28 cellular contexts compared by ENCODE assay signal in genomic region chr18:22098563-22098989, GRCh38.
DNase-seq lines count a peak whose midpoint lies in the region; ATAC-seq and TF ChIP-seq lines count a peak whose summit lies in the region.
"Had no signal": no experiment of that assay in that cellular context is flagged by ENCODE, and none has a peak within 500 bp of the region (broad histone marks: within the 10 kb centered on the region; RNA-seq: fewer than 3 reads in every experiment).

No MANE protein-coding gene starts in this region.

- H3K36me3 Mint-ChIP-seq in WTC11 = no peaks in the 10 kb centered on the region
- H3K36me3 Mint-ChIP-seq: neural progenitor cell; stimulated activated effector memory CD8-positive, alpha-beta T cell treated with anti-CD3 and anti-CD28 coated beads, Interleukin-12 subunit alpha, Interleukin-12 subunit beta, amount 100 ng/mL, for 72 hours had no signal

- CTCF ChIA-PET in WTC11 (lab: Charles Lee) = interaction anchor here (1.2 kb wide), 1 partner anchor 10 kb away, joined by 4 read pairs; no protein-coding TSS in a partner anchor

- H3K4me3 Mint-ChIP-seq in WTC11 = no peak overlapping the region
- H3K4me3 Mint-ChIP-seq: activated CD8-positive, alpha-beta T cell treated with anti-CD3 and anti-CD28 coated beads, Interleukin-2, amount 10 ng/mL, durations not matched to agents 7 days and 5 days; neural progenitor cell; stimulated activated effector memory CD8-positive, alpha-beta T cell treated with anti-CD3 and anti-CD28 coated beads, Interleukin-12 subunit alpha, Interleukin-12 subunit beta, amount 100 ng/mL, for 72 hours had no signal

- peaks cover 20% of the 10 kb centered on the region for H3K4me1 Mint-ChIP-seq in WTC11
- H3K4me1 Mint-ChIP-seq: stimulated activated effector memory CD8-positive, alpha-beta T cell treated with anti-CD3 and anti-CD28 coated beads, Interleukin-12 subunit alpha, Interleukin-12 subunit beta, amount 100 ng/mL, for 72 hours had no signal

- H3K27me3 Mint-ChIP-seq in WTC11 (ENCODE audit: low read depth) = peaks cover 13% of the 10 kb centered on the region

- ATAC-seq in omental fat pad (ENCODE audit: low FRiP score) (peak; percentile 41), WTC11 (no peak)
- ATAC-seq: activated CD8-positive, alpha-beta T cell treated with anti-CD3 and anti-CD28 coated beads, Interleukin-2, amount 10 ng/mL, durations not matched to agents 7 days and 5 days; gastrocnemius medialis; GM12878; Right ventricle myocardium inferior; stimulated activated effector memory CD8-positive, alpha-beta T cell treated with anti-CD3 and anti-CD28 coated beads, Interleukin-12 subunit alpha, Interleukin-12 subunit beta, amount 100 ng/mL, for 72 hours had no signal

- POLR2A ChIA-PET in WTC11 (lab: Charles Lee) = no interaction called here

- DNase-seq in GF-D8 (lab: John Stamatoyannopoulos, UW) (peak; percentile 9), HT-29 (ENCODE audit: low spot score) (peak; percentile 4), foreskin melanocyte (peak; percentile 3), omental fat pad (ENCODE audit: low spot score) (no peak), WTC11 (ENCODE audit: low spot score) (no peak), activated T-cell treated with anti-CD3 and anti-CD28 coated beads for 4 hours (no peak), GDM1 (lab: John Stamatoyannopoulos, UW) (no peak)
- DNase-seq: activated CD4-positive, CD25-positive, alpha-beta regulatory T cell treated with anti-CD3 and anti-CD28 coated beads, Interleukin-2, amount 50 U/mL, for 72 hours; activated CD8-positive, alpha-beta T cell treated with anti-CD3 and anti-CD28 coated beads, Interleukin-2, amount 10 ng/mL, durations not matched to agents 7 days and 5 days; activated gamma-delta T cell; brain microvascular endothelial cell; C1 segment of cervical spinal cord; DND-41; effector memory CD4-positive, alpha-beta T cell; gastrocnemius medialis; HCEC 1CT; hippocampal formation; IMR-90; mammary epithelial cell; NCI-H1417; NCI-H2081 treated with DMSO at 0.1 percent for 48 hours; NCI-H446; NCI-H82; uterus had no signal

- H3K27ac Mint-ChIP-seq in WTC11 = no peak overlapping the region
- H3K27ac Mint-ChIP-seq: activated CD8-positive, alpha-beta T cell treated with anti-CD3 and anti-CD28 coated beads, Interleukin-2, amount 10 ng/mL, durations not matched to agents 7 days and 5 days; neural progenitor cell; stimulated activated effector memory CD8-positive, alpha-beta T cell treated with anti-CD3 and anti-CD28 coated beads, Interleukin-12 subunit alpha, Interleukin-12 subunit beta, amount 100 ng/mL, for 72 hours had no signal

- H3K9me3 Mint-ChIP-seq in WTC11 = no peaks in the 10 kb centered on the region
- H3K9me3 Mint-ChIP-seq: neural progenitor cell; stimulated activated effector memory CD8-positive, alpha-beta T cell treated with anti-CD3 and anti-CD28 coated beads, Interleukin-12 subunit alpha, Interleukin-12 subunit beta, amount 100 ng/mL, for 72 hours had no signal

- no peak for TF ChIP-seq CTCF in omental fat pad (IDR thresholded peaks at IDR 0.05)
- TF ChIP-seq CTCF in WTC11 (IDR thresholded peaks at IDR 0.05) = no peak

TF ChIP-seq in WTC11, 78 proteins besides CTCF, POLR2A, EP300 and RAD21:
- no peak for TF ChIP-seq ZNF423 (CRISPR knock-in tag; IDR thresholded peaks at IDR 0.05)
- no peak for TF ChIP-seq NFATC4 (CRISPR knock-in tag; IDR thresholded peaks at IDR 0.05)
- no peak for TF ChIP-seq NFE2L1 (CRISPR knock-in tag; IDR thresholded peaks at IDR 0.05)
- no peak for TF ChIP-seq ZNF416 (CRISPR knock-in tag; IDR thresholded peaks at IDR 0.05)
- no peak for TF ChIP-seq GABPB1 (CRISPR knock-in tag; IDR thresholded peaks at IDR 0.05)

Comparison
In these comparisons a context has a peak if more than half of its experiments do, and no peak if none do; other contexts are left out.
1. DNase-seq: peak in GF-D8 (single experiment), HT-29 (single experiment) and foreskin melanocyte (single experiment); none in omental fat pad (single experiment), WTC11 (single experiment), activated T-cell treated with anti-CD3 and anti-CD28 coated beads for 4 hours (single experiment) and GDM1 (single experiment).